ENCODE assay signal across 15 cellular contexts in genomic region chr10:69426376-69426727, GRCh38. TPM values are rescaled to one million over a fixed set of nuclear protein-coding genes. Genes with fewer than 3 reads are reported as not detected.
DNase-seq lines count a peak whose midpoint lies in the region; TF ChIP-seq lines count a peak whose summit lies in the region.
"Had no signal": no experiment of that assay in that cellular context is flagged by ENCODE, and none has a peak within 500 bp of the region (broad histone marks: within the 10 kb centered on the region; RNA-seq: fewer than 3 reads in every experiment).

No MANE protein-coding gene starts in this region.

- peak overlapping the region; percentile 36 for H3K9ac ChIP-seq in mucosa of stomach (ENCODE audit: low read length)

- H3K27ac Mint-ChIP-seq in activated CD4-positive, alpha-beta T cell treated with anti-CD3 and anti-CD28 coated beads, Interleukin-2, amount 10 ng/mL, durations not matched to agents 7 days and 5 days: peak overlapping the region; percentile 15
- H3K27ac Mint-ChIP-seq in dendritic cell treated with granulocyte-macrophage colony-stimulating factor and Interleukin-4, amounts not matched to agents 40 ng/mL and 50 ng/mL, for 4 days: peak overlapping the region; percentile 53
- H3K27ac Mint-ChIP-seq: immature natural killer cell, progenitor cell of endocrine pancreas had no signal

- H3K4me3 Mint-ChIP-seq in activated CD4-positive, alpha-beta T cell treated with anti-CD3 and anti-CD28 coated beads, Interleukin-2, amount 10 ng/mL, durations not matched to agents 7 days and 5 days: no peak overlapping the region
- H3K4me3 Mint-ChIP-seq in dendritic cell treated with granulocyte-macrophage colony-stimulating factor and Interleukin-4, amounts not matched to agents 40 ng/mL and 50 ng/mL, for 4 days: no peak overlapping the region
- H3K4me3 Mint-ChIP-seq: brain, immature natural killer cell had no signal

- no peaks in the 10 kb centered on the region for H3K27me3 Mint-ChIP-seq in activated CD4-positive, alpha-beta T cell treated with anti-CD3 and anti-CD28 coated beads, Interleukin-2, amount 10 ng/mL, durations not matched to agents 7 days and 5 days
- peaks cover 8% of the 10 kb centered on the region for H3K27me3 Mint-ChIP-seq in dendritic cell treated with granulocyte-macrophage colony-stimulating factor and Interleukin-4, amounts not matched to agents 40 ng/mL and 50 ng/mL, for 4 days

- no peaks in the 10 kb centered on the region for H3K36me3 Mint-ChIP-seq in activated CD4-positive, alpha-beta T cell treated with anti-CD3 and anti-CD28 coated beads, Interleukin-2, amount 10 ng/mL, durations not matched to agents 7 days and 5 days (ENCODE audit: low read depth)
- H3K36me3 Mint-ChIP-seq in dendritic cell treated with granulocyte-macrophage colony-stimulating factor and Interleukin-4, amounts not matched to agents 40 ng/mL and 50 ng/mL, for 4 days (ENCODE audit: low read depth): no peaks in the 10 kb centered on the region
- H3K36me3 Mint-ChIP-seq: brain had no signal

- intact Hi-C loops in dendritic cell treated with granulocyte-macrophage colony-stimulating factor and Interleukin-4, amounts not matched to agents 40 ng/mL and 50 ng/mL, for 4 days (cut with micrococcal nuclease): loop anchor here (10.0 kb wide), 1 partner anchor 208 kb away; the partner anchor contains the start of gene FAM241B
- intact Hi-C loops in uterus (cut with DNase I; ENCODE audit: low total_unique reads): loop anchor here (5.0 kb wide), 1 partner anchor 81 kb away; no protein-coding TSS in a partner anchor

- H3K4me3 ChIP-seq in mucosa of stomach (ENCODE audit: low read length) (no peak overlapping the region), uterus (no peak overlapping the region)
- H3K4me3 ChIP-seq: gastrocnemius medialis had no signal

- CTCF ChIA-PET in activated CD4-positive, alpha-beta T cell treated with anti-CD3 and anti-CD28 coated beads, Interleukin-2, amount 10 ng/mL, durations not matched to agents 7 days and 5 days (lab: Charles Lee): interaction anchor here (0.6 to 0.7 kb wide), 3 partner anchors 81 to 1110 kb away, joined by 3 read pairs; no protein-coding TSS in a partner anchor

- H3K4me1 Mint-ChIP-seq in activated CD4-positive, alpha-beta T cell treated with anti-CD3 and anti-CD28 coated beads, Interleukin-2, amount 10 ng/mL, durations not matched to agents 7 days and 5 days: peaks cover 49% of the 10 kb centered on the region
- H3K4me1 Mint-ChIP-seq in dendritic cell treated with granulocyte-macrophage colony-stimulating factor and Interleukin-4, amounts not matched to agents 40 ng/mL and 50 ng/mL, for 4 days (ENCODE audit: low read depth): peaks cover 41% of the 10 kb centered on the region

- H3K36me3 ChIP-seq in mucosa of stomach (ENCODE audit: control insufficient read depth, insufficient read depth, low read length) (no peaks in the 10 kb centered on the region), uterus (no peaks in the 10 kb centered on the region)
- H3K36me3 ChIP-seq: gastrocnemius medialis had no signal

- no peaks in the 10 kb centered on the region for H3K9me3 ChIP-seq in mucosa of stomach (ENCODE audit: control insufficient read depth, low read length)
- no peaks in the 10 kb centered on the region for H3K9me3 ChIP-seq in uterus
- H3K9me3 ChIP-seq: gastrocnemius medialis had no signal

- POLR2A ChIA-PET in activated CD4-positive, alpha-beta T cell treated with anti-CD3 and anti-CD28 coated beads, Interleukin-2, amount 10 ng/mL, durations not matched to agents 7 days and 5 days (lab: Charles Lee): no interaction called here

- H3K27me3 ChIP-seq in mucosa of stomach (ENCODE audit: control insufficient read depth, insufficient read depth, low read length) (no peaks in the 10 kb centered on the region), uterus (no peaks in the 10 kb centered on the region)
- H3K27me3 ChIP-seq: gastrocnemius medialis had no signal

- H3K4me1 ChIP-seq in mucosa of stomach (ENCODE audit: control insufficient read depth, insufficient read depth, low read length) (peaks cover 42% of the 10 kb centered on the region), uterus (no peaks in the 10 kb centered on the region)

- H3K9me3 Mint-ChIP-seq in activated CD4-positive, alpha-beta T cell treated with anti-CD3 and anti-CD28 coated beads, Interleukin-2, amount 10 ng/mL, durations not matched to agents 7 days and 5 days: no peaks in the 10 kb centered on the region
- no peaks in the 10 kb centered on the region for H3K9me3 Mint-ChIP-seq in dendritic cell treated with granulocyte-macrophage colony-stimulating factor and Interleukin-4, amounts not matched to agents 40 ng/mL and 50 ng/mL, for 4 days

- DNase-seq in activated CD4-positive, alpha-beta T cell treated with anti-CD3 and anti-CD28 coated beads, Interleukin-2, amount 10 ng/mL, durations not matched to agents 7 days and 5 days: no peak
- DNase-seq in activated CD4-positive, alpha-beta T cell treated with anti-CD3 and anti-CD28 coated beads, Interleukin-2, amount 50 U/mL, for 1 hour: no peak
- DNase-seq in uterus (no peak), cerebellar cortex (ENCODE audit: low spot score) (no peak), MV-4-11 (lab: John Stamatoyannopoulos, UW) (no peak), SIG-M5 (lab: John Stamatoyannopoulos, UW) (no peak)
- DNase-seq: effector CD8-positive, alpha-beta T cell; immature natural killer cell had no signal

- no peak for TF ChIP-seq CTCF in uterus (IDR thresholded peaks at IDR 0.05)

- no peak for TF ChIP-seq POLR2A in uterus (IDR thresholded peaks at IDR 0.05)

- H3K27ac ChIP-seq in uterus: peak overlapping the region; percentile 52 to 65

RNA-seq across cellular contexts. Expression of gene TACR2, which starts 9.6 kb away (rescaled TPM):
- total RNA-seq in activated CD4-positive, alpha-beta T cell treated with anti-CD3 and anti-CD28 coated beads, Interleukin-2, amount 10 ng/mL, durations not matched to agents 7 days and 5 days: not detected
- total RNA-seq in uterus: 10 to 100 TPM in 2 of 4 donors, 1 to 10 TPM in 1, under 1 TPM in 1; 0.28 to 35.0 (median 13.8) TPM
- total RNA-seq: mononuclear cell; progenitor cell of endocrine pancreas; T-helper 1 cell treated with Interleukin-12 subunit alpha and Interleukin-12 subunit beta and Interleukin-4 antibody, amounts not matched to agents 30 ng/mL and 1 ng/mL, for 36 hours had no signal

RNA-seq across cellular contexts. Expression of gene TSPAN15, which starts 24.9 kb away (rescaled TPM):
- total RNA-seq in activated CD4-positive, alpha-beta T cell treated with anti-CD3 and anti-CD28 coated beads, Interleukin-2, amount 10 ng/mL, durations not matched to agents 7 days and 5 days: 1 to 10 TPM; 3.6 to 4.2 TPM
- 10 to 100 TPM; 17.2 to 58.1 (median 24.4) TPM for total RNA-seq in uterus
